ENCODE assay signal across 22 cellular contexts in the genomic region with DNA sequence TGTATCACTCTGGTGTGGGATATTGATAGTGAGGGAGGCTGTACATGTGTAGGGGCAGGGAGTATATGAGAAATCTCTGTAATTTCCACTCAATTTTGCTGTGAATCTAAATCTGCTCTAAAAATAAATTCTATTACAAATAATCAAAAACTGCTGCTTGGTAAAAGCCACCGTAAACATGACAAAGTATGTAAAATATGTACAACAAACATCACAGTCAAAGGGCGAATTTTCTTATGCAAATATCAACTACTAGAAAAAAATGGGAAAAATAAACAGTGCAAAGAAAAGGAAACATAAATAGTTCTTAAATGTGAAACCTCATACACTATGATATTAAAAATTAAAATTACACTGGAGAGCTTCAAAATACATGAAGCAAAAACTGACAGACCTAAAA.
DNase-seq lines count a peak whose midpoint lies in the region; ATAC-seq and TF ChIP-seq lines count a peak whose summit lies in the region.
"Had no signal": no experiment of that assay in that cellular context is flagged by ENCODE, and none has a peak within 500 bp of the region (broad histone marks: within the 10 kb centered on the region; RNA-seq: fewer than 3 reads in every experiment).

No MANE protein-coding gene starts in this region.

- TF ChIP-seq CTCF in AG10803 (conservative IDR thresholded peaks at IDR 0.05; ENCODE audit: low read length): no peak
- TF ChIP-seq CTCF in tibial artery (IDR thresholded peaks at IDR 0.05): no peak

- no peaks in the 10 kb centered on the region for H3K27me3 ChIP-seq in tibial artery
- H3K27me3 ChIP-seq: BLaER1 had no signal

- no peak overlapping the region for H3K4me3 ChIP-seq in AG10803 (ENCODE audit: low read length)
- H3K4me3 ChIP-seq in tibial artery: no peak overlapping the region
- H3K4me3 ChIP-seq: A549, BLaER1, GM12878, GM23248 had no signal

- peak; percentile 33 for DNase-seq in AG10803 (ENCODE audit: low read depth)
- peak; percentile 33 for DNase-seq in NCI-H526 treated with DMSO at 0.1 percent for 48 hours (lab: John Stamatoyannopoulos, UW)
- peak; percentile 78 for DNase-seq in fibroblast of gingiva (ENCODE audit: low read depth)
- no peak for DNase-seq in tibial artery
- DNase-seq in NCI-H524 (lab: John Stamatoyannopoulos, UW): no peak
- DNase-seq in NCI-H1417 treated with DMSO at 0.1 percent for 48 hours (lab: John Stamatoyannopoulos, UW): no peak
- DNase-seq: 8988T; ACHN; CD4-positive, CD25-positive, alpha-beta regulatory T cell; CD8-positive, alpha-beta T cell; DMS 273 treated with DMSO at 0.1 percent for 48 hours; DMS79; EL; GDM1; GM23248; H7; HCEC 1CT had no signal

- no peak overlapping the region for H3K27ac ChIP-seq in tibial artery
- H3K27ac ChIP-seq: A549, BLaER1, C4-2B, GM23248 had no signal

- H3K36me3 ChIP-seq in tibial artery: no peaks in the 10 kb centered on the region
- H3K36me3 ChIP-seq: BLaER1 had no signal

- intact Hi-C loops in tibial artery (cut with DNase I; ENCODE audit: low total_unique reads): no loop called here

- no peak for ATAC-seq in HG02798 (IDR thresholded peaks at IDR 0.05; ENCODE audit: poor library complexity, unreplicated experiment)
- ATAC-seq: A549; CD8-positive, alpha-beta T cell; GM12878 had no signal

- H3K4me1 ChIP-seq in tibial artery: no peaks in the 10 kb centered on the region
- H3K4me1 ChIP-seq: A549, BLaER1 had no signal

- H3K9me3 ChIP-seq in tibial artery: peaks cover 0 to 2% (median 0%) of the 10 kb centered on the region in 3 donors
- H3K9me3 ChIP-seq: A549, BLaER1 had no signal

Comparison
In these comparisons a context has a peak if more than half of its experiments do, and no peak if none do; other contexts are left out.
1. DNase-seq: peak in AG10803 (single experiment), NCI-H526 treated with DMSO at 0.1 percent for 48 hours (single experiment) and fibroblast of gingiva (single experiment); none in tibial artery (0 of 2), NCI-H524 (0 of 2) and NCI-H1417 treated with DMSO at 0.1 percent for 48 hours (single experiment).